10 cellular contexts compared by ENCODE assay signal in the genomic region with DNA sequence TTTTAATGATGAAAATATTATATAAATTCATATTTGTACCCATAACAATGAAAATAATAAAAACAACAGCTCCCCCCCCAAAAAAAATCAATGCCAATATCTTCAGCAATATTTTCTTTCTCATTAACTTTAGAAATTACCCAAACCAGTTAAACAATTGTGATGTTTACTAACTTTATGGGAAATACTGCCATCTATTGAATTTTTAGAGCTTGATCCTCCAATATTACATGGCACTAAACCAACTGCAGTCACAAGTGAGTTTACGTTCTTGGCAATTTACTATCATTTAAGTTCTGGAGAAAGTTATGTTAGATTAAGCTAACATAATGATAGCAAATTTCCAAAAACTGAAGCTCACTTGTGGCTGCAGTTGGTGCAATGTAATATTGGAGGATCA.
DNase-seq lines count a peak whose midpoint lies in the region; ATAC-seq, FAIRE-seq and TF ChIP-seq lines count a peak whose summit lies in the region.
"Had no signal": no experiment of that assay in that cellular context is flagged by ENCODE, and none has a peak within 500 bp of the region (broad histone marks: within the 10 kb centered on the region; RNA-seq: fewer than 3 reads in every experiment).

No MANE protein-coding gene starts in this region.

- no peak overlapping the region for H3K27ac ChIP-seq in A549
- H3K27ac ChIP-seq in PC-3 (ENCODE audit: low read length), result no peak overlapping the region
- H3K27ac ChIP-seq in esophagus muscularis mucosa (replicated peaks in 1 of 4), result no peak overlapping the region

- H3K36me3 ChIP-seq in PC-3 (ENCODE audit: low read depth, low read length) (no peaks in the 10 kb centered on the region), esophagus muscularis mucosa (no peaks in the 10 kb centered on the region)

- ATAC-seq in A549 (no peak), PC-3 (no peak), GM18907 (IDR thresholded peaks at IDR 0.05; ENCODE audit: unreplicated experiment) (no peak)

- H3K27me3 Mint-ChIP-seq in CD14-positive monocyte (ENCODE audit: low read depth in 3 of 3), result peaks cover 0 to 1% (median 0%) of the 10 kb centered on the region in 3 donors
- no peaks in the 10 kb centered on the region for H3K27me3 Mint-ChIP-seq in activated naive CD8-positive, alpha-beta T cell treated with anti-CD3 and anti-CD28 coated beads for 36 hours
- H3K27me3 Mint-ChIP-seq: activated B cell treated with CpG ODN at 0.5 μM for 24 hours had no signal

- no peak overlapping the region for H3K4me3 Mint-ChIP-seq in CD14-positive monocyte
- H3K4me3 Mint-ChIP-seq in activated naive CD8-positive, alpha-beta T cell treated with anti-CD3 and anti-CD28 coated beads for 36 hours, result no peak overlapping the region
- H3K4me3 Mint-ChIP-seq: activated B cell treated with CpG ODN at 0.5 μM for 24 hours had no signal

- no peaks in the 10 kb centered on the region for H4K20me1 ChIP-seq in PC-3 (ENCODE audit: low read length)

- no TSS peak for BruUV-seq in PC-3 (replicated peaks; lab: Mats Ljungman, UMichigan)

- H3K36me3 Mint-ChIP-seq in CD14-positive monocyte, result no peaks in the 10 kb centered on the region
- no peaks in the 10 kb centered on the region for H3K36me3 Mint-ChIP-seq in activated naive CD8-positive, alpha-beta T cell treated with anti-CD3 and anti-CD28 coated beads for 36 hours

- H3K27ac Mint-ChIP-seq in CD14-positive monocyte, result no peak overlapping the region
- H3K27ac Mint-ChIP-seq in activated naive CD8-positive, alpha-beta T cell treated with anti-CD3 and anti-CD28 coated beads for 36 hours, result no peak overlapping the region
- H3K27ac Mint-ChIP-seq: activated B cell treated with CpG ODN at 0.5 μM for 24 hours had no signal

- H3K9me3 Mint-ChIP-seq in CD14-positive monocyte, result no peaks in the 10 kb centered on the region
- H3K9me3 Mint-ChIP-seq in activated naive CD8-positive, alpha-beta T cell treated with anti-CD3 and anti-CD28 coated beads for 36 hours, result no peaks in the 10 kb centered on the region
- H3K9me3 Mint-ChIP-seq: activated B cell treated with CpG ODN at 0.5 μM for 24 hours had no signal

- TF ChIP-seq CTCF in A549 (IDR thresholded peaks at IDR 0.05), result no peak; the same call in 2 of the 3 replicates
- peak; percentile 77 for TF ChIP-seq CTCF in PC-3 (conservative IDR thresholded peaks at IDR 0.05; ENCODE audit: low read depth, low read length)
- TF ChIP-seq CTCF in fibroblast of the aortic adventitia (IDR thresholded peaks at IDR 0.05; ENCODE audit: insufficient read depth, low read length), result peak; percentile 6
- no peak for TF ChIP-seq CTCF in CD14-positive monocyte (IDR thresholded peaks at IDR 0.05)
- no peak for TF ChIP-seq CTCF in esophagus muscularis mucosa (IDR thresholded peaks at IDR 0.05)

- TF ChIP-seq POLR2A in A549 (IDR thresholded peaks at IDR 0.05; ENCODE audit: low read length), result no peak
- TF ChIP-seq POLR2A in esophagus muscularis mucosa (IDR thresholded peaks at IDR 0.05; ENCODE audit: low read depth), result no peak

- no peaks in the 10 kb centered on the region for H3K27me3 ChIP-seq in PC-3 (ENCODE audit: low read length)
- no peaks in the 10 kb centered on the region for H3K27me3 ChIP-seq in esophagus muscularis mucosa

- no peak overlapping the region for H3K4me3 ChIP-seq in A549
- no peak overlapping the region for H3K4me3 ChIP-seq in PC-3 (ENCODE audit: low read length)
- H3K4me3 ChIP-seq in fibroblast of the aortic adventitia (ENCODE audit: low read depth, low read length), result no peak overlapping the region
- H3K4me3 ChIP-seq in esophagus muscularis mucosa, result no peak overlapping the region

- TF ChIP-seq RAD21 in A549 (conservative IDR thresholded peaks at IDR 0.05 in 1 of 2, IDR thresholded peaks at IDR 0.05 in 1 of 2), result peak; percentile 21 to 46; a peak in 3 of 5 replicates

- no peaks in the 10 kb centered on the region for H3F3A ChIP-seq in PC-3 (ENCODE audit: low read length, unreplicated experiment)

- H3K9me3 ChIP-seq in A549 (no peaks in the 10 kb centered on the region), PC-3 (ENCODE audit: low read length) (no peaks in the 10 kb centered on the region), esophagus muscularis mucosa (no peaks in the 10 kb centered on the region)

- H3K4me1 ChIP-seq in A549 (no peaks in the 10 kb centered on the region), PC-3 (ENCODE audit: insufficient read depth, low read length) (0 out of 2 replicates have a peak, but pooled peaks cover 3% of the 10 kb centered on the region), esophagus muscularis mucosa (no peaks in the 10 kb centered on the region)

- H3K79me2 ChIP-seq in PC-3 (ENCODE audit: low read length), result no peaks in the 10 kb centered on the region

- CTCF ChIA-PET in A549 (lab: Yijun Ruan, JAX) (interaction anchor here (1.5 kb wide), 1 partner anchor 1215 kb away, joined by 4 read pairs; no protein-coding TSS in a partner anchor), PC-3 (lab: Charles Lee) (interaction anchor here (0.6 kb wide), 1 partner anchor 835 kb away, joined by 6 read pairs; no protein-coding TSS in a partner anchor)

- no peak for FAIRE-seq in A549 (lab: Jason Lieb, UNC)

- H3K9ac ChIP-seq in PC-3 (ENCODE audit: low read length), result no peak overlapping the region

- H2AFZ ChIP-seq in PC-3 (ENCODE audit: low read length), result no peak overlapping the region

- DNase-seq in A549 (ENCODE audit: low read depth in 1 of 2, low spot score in 1 of 2) (peak in 1 of 2 experiments; percentile 12), HT-29 (ENCODE audit: low spot score) (peak; percentile 58), PC-3 (peak; percentile 58), fibroblast of the aortic adventitia (ENCODE audit: low read depth) (peak; percentile 15), CD14-positive monocyte (ENCODE audit: low spot score) (no peak), esophagus muscularis mucosa (ENCODE audit: extremely low spot score) (no peak)
- no peak for DNase-seq in activated naive CD8-positive, alpha-beta T cell treated with anti-CD3 and anti-CD28 coated beads for 36 hours
- DNase-seq: activated B cell treated with CpG ODN at 0.5 μM for 24 hours, nucleus accumbens had no signal

- H3K9me2 ChIP-seq in PC-3 (replicated peaks; ENCODE audit: low read length), result no peaks in the 10 kb centered on the region

- H3K4me1 Mint-ChIP-seq in CD14-positive monocyte, result no peaks in the 10 kb centered on the region
- no peaks in the 10 kb centered on the region for H3K4me1 Mint-ChIP-seq in activated naive CD8-positive, alpha-beta T cell treated with anti-CD3 and anti-CD28 coated beads for 36 hours
- H3K4me1 Mint-ChIP-seq: activated B cell treated with CpG ODN at 0.5 μM for 24 hours had no signal

- TF ChIP-seq EP300 in A549 (IDR thresholded peaks at IDR 0.05) (no peak), esophagus muscularis mucosa (IDR thresholded peaks at IDR 0.05) (no peak)

- intact Hi-C loops in PC-3 (cut with micrococcal nuclease) (loop anchor here (1.0 to 10.0 kb wide), 8 partner anchors 76 to 911 kb away; no protein-coding TSS in a partner anchor), CD14-positive monocyte (cut with micrococcal nuclease) (no loop called here), esophagus muscularis mucosa (cut with DNase I) (no loop called here)

- H3K4me2 ChIP-seq in A549, result no peak overlapping the region
- H3K4me2 ChIP-seq in PC-3 (ENCODE audit: low read length), result no peak overlapping the region

- WGBS in A549 (ENCODE audit: missing lambda C conversion rate), result 7% methylated on average over 1 of the region's 1 CpG
- 22% methylated on average over 1 of the region's 1 CpG for WGBS in esophagus muscularis mucosa

- POLR2A ChIA-PET in A549 (lab: Yijun Ruan, JAX) (no interaction called here), PC-3 (lab: Charles Lee; ENCODE audit: unreplicated experiment) (no interaction called here)

TF ChIP-seq in A549, 52 proteins besides CTCF, POLR2A, EP300 and RAD21:
- TF ChIP-seq SMC3 (IDR thresholded peaks at IDR 0.05), result 0 out of 3 replicates have a peak, but pooled peaks have one; percentile 17
- TF ChIP-seq RARB (CRISPR knock-in tag; IDR thresholded peaks at IDR 0.05), result no peak
- TF ChIP-seq, protein P1, sequence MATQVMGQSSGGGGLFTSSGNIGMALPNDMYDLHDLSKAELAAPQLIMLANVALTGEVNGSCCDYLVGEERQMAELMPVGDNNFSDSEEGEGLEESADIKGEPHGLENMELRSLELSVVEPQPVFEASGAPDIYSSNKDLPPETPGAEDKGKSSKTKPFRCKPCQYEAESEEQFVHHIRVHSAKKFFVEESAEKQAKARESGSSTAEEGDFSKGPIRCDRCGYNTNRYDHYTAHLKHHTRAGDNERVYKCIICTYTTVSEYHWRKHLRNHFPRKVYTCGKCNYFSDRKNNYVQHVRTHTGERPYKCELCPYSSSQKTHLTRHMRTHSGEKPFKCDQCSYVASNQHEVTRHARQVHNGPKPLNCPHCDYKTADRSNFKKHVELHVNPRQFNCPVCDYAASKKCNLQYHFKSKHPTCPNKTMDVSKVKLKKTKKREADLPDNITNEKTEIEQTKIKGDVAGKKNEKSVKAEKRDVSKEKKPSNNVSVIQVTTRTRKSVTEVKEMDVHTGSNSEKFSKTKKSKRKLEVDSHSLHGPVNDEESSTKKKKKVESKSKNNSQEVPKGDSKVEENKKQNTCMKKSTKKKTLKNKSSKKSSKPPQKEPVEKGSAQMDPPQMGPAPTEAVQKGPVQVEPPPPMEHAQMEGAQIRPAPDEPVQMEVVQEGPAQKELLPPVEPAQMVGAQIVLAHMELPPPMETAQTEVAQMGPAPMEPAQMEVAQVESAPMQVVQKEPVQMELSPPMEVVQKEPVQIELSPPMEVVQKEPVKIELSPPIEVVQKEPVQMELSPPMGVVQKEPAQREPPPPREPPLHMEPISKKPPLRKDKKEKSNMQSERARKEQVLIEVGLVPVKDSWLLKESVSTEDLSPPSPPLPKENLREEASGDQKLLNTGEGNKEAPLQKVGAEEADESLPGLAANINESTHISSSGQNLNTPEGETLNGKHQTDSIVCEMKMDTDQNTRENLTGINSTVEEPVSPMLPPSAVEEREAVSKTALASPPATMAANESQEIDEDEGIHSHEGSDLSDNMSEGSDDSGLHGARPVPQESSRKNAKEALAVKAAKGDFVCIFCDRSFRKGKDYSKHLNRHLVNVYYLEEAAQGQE (IDR thresholded peaks at IDR 0.05), result no peak

Comparison
In these comparisons a context has a peak if more than half of its experiments do, and no peak if none do; other contexts are left out.
1. DNase-seq: peak in HT-29 (single experiment), PC-3 (single experiment) and fibroblast of the aortic adventitia (single experiment); none in CD14-positive monocyte (single experiment), esophagus muscularis mucosa (single experiment) and activated naive CD8-positive, alpha-beta T cell treated with anti-CD3 and anti-CD28 coated beads for 36 hours (single experiment).
2. CTCF ChIP-seq: peak in PC-3 (single experiment) and fibroblast of the aortic adventitia (single experiment); none in A549 (single experiment), CD14-positive monocyte (single experiment) and esophagus muscularis mucosa (0 of 3).